1 cellular context compared by ENCODE assay signal in the genomic region with DNA sequence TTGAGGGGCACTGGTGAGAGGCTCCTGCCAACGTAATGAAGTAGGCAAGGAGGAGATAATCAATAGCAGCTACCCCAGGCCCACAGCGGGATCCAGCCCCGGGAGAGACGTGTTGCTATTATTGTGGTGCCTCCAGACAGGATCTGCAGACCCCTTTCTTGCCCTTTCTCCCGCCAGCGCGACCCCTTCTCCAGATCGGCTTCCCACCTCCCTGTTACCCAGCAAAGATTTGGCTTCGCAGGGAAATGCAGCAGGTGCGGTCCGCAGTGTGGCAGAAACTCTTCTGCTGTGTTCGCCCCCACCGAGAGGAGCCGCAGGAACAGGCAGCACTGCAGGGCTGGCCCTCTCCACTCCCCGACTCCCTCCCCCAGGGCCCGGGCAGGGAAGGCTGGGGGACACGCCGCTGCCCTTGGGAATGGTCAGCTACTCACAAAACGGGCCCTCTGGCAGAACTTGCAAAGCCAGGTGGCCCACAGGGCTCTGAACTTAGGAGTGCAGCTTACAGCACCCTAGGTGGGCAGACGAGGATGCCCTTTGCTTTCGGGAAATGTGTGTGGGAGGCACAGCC.
TF ChIP-seq lines count a peak whose summit lies in the region.

No MANE protein-coding gene starts in this region.

TF ChIP-seq in A549, 52 proteins besides CTCF, POLR2A, EP300 and RAD21 (continued from another document):
- TF ChIP-seq TFCP2L1 (CRISPR knock-in tag; IDR thresholded peaks at IDR 0.05), result no peak
- TF ChIP-seq ZSCAN20 (CRISPR knock-in tag; IDR thresholded peaks at IDR 0.05), result no peak
- TF ChIP-seq KDM5A (IDR thresholded peaks at IDR 0.05), result no peak
- no peak for TF ChIP-seq CEBPB (IDR thresholded peaks at IDR 0.05)
